ENCODE assay signal across 20 cellular contexts in genomic region chr19:2356036-2356646, GRCh38. TPM values are rescaled to one million over a fixed set of nuclear protein-coding genes. Genes with fewer than 3 reads are reported as not detected.
"Had no signal": no experiment of that assay in that cellular context is flagged by ENCODE, and none has a peak within 500 bp of the region (broad histone marks: within the 10 kb centered on the region; RNA-seq: fewer than 3 reads in every experiment).

No MANE protein-coding gene starts in this region.

- H3K9me3 Mint-ChIP-seq: activated CD4-positive, alpha-beta memory T cell treated with anti-CD3 and anti-CD28 coated beads for 36 hours; nephron progenitor cell had no signal

- H3K4me3 Mint-ChIP-seq: activated CD4-positive, alpha-beta memory T cell treated with anti-CD3 and anti-CD28 coated beads for 36 hours; activated CD8-positive, alpha-beta memory T cell treated with anti-CD3 and anti-CD28 coated beads, Interleukin-2, amount 10 ng/mL, durations not matched to agents 7 days and 5 days; nephron progenitor cell had no signal

- H3K27ac Mint-ChIP-seq: activated CD4-positive, alpha-beta memory T cell treated with anti-CD3 and anti-CD28 coated beads for 36 hours; activated CD8-positive, alpha-beta memory T cell treated with anti-CD3 and anti-CD28 coated beads, Interleukin-2, amount 10 ng/mL, durations not matched to agents 7 days and 5 days; nephron progenitor cell; progenitor cell of endocrine pancreas had no signal

- H3K4me1 Mint-ChIP-seq: activated CD8-positive, alpha-beta memory T cell treated with anti-CD3 and anti-CD28 coated beads, Interleukin-2, amount 10 ng/mL, durations not matched to agents 7 days and 5 days had no signal

- H3K4me1 ChIP-seq: body of pancreas, colonic mucosa, left ventricle myocardium inferior, tibial artery, uterus had no signal

- H3K27ac ChIP-seq: body of pancreas, colonic mucosa, left ventricle myocardium inferior, right atrium auricular region, tibial artery, uterus, VCaP had no signal

- H3K36me3 ChIP-seq: colonic mucosa, uterus had no signal

- H3K27me3 ChIP-seq: body of pancreas, right atrium auricular region had no signal

- H3K36me3 Mint-ChIP-seq: activated CD4-positive, alpha-beta memory T cell treated with anti-CD3 and anti-CD28 coated beads for 36 hours; activated CD8-positive, alpha-beta memory T cell treated with anti-CD3 and anti-CD28 coated beads, Interleukin-2, amount 10 ng/mL, durations not matched to agents 7 days and 5 days had no signal

- DNase-seq: activated CD4-positive, alpha-beta memory T cell treated with anti-CD3 and anti-CD28 coated beads for 36 hours; activated CD4-positive, alpha-beta T cell treated with anti-CD3 and anti-CD28 coated beads for 1 hour; activated CD8-positive, alpha-beta memory T cell treated with anti-CD3 and anti-CD28 coated beads, Interleukin-2, amount 10 ng/mL, durations not matched to agents 7 days and 5 days; body of pancreas; colonic mucosa; foreskin melanocyte; left ventricle myocardium inferior; nephron progenitor cell; stimulated activated CD4-positive, alpha-beta T cell treated with anti-CD3 and anti-CD28 coated beads, Interleukin-2, amount 100 ng/mL, for 24 hours; stimulated activated naive CD4-positive, alpha-beta T cell treated with Interleukin-2 at 50 U/mL for 16 hours; T-helper 2 cell; tibial artery; uterus had no signal

- ATAC-seq: activated CD8-positive, alpha-beta memory T cell treated with anti-CD3 and anti-CD28 coated beads, Interleukin-2, amount 10 ng/mL, durations not matched to agents 7 days and 5 days; body of pancreas had no signal

- H3K9me3 ChIP-seq: body of pancreas, colonic mucosa, left ventricle myocardium inferior, right atrium auricular region, tibial artery, uterus had no signal

- H3K4me3 ChIP-seq: body of pancreas, colonic mucosa, left ventricle myocardium inferior, right atrium auricular region, tibial artery, uterus had no signal

RNA-seq across cellular contexts. Expression of gene TMPRSS9, which starts 3.9 kb away (rescaled TPM):
- total RNA-seq: activated CD4-positive, alpha-beta memory T cell treated with anti-CD3 and anti-CD28 coated beads for 36 hours; activated CD8-positive, alpha-beta memory T cell treated with anti-CD3 and anti-CD28 coated beads, Interleukin-2, amount 10 ng/mL, durations not matched to agents 7 days and 5 days; body of pancreas; epithelial cell of proximal tubule; kidney epithelial cell; left ventricle myocardium inferior; myocyte; progenitor cell of endocrine pancreas; right atrium auricular region had no signal

RNA-seq across cellular contexts. Expression of gene LINGO3, which starts 48.2 kb away (rescaled TPM):
- total RNA-seq: body of pancreas, epithelial cell of proximal tubule, kidney epithelial cell, left ventricle myocardium inferior, myocyte, right atrium auricular region, skeletal muscle tissue, uterus had no signal
